Comparison of ENCODE assay signal across 14 cellular contexts in genomic region chr19:17325881-17326594, GRCh38. TPM values are rescaled to one million over a fixed set of nuclear protein-coding genes. Genes with fewer than 3 reads are reported as not detected.
DNase-seq lines count a peak whose midpoint lies in the region; ATAC-seq and TF ChIP-seq lines count a peak whose summit lies in the region.
"Had no signal": no experiment of that assay in that cellular context is flagged by ENCODE, and none has a peak within 500 bp of the region (broad histone marks: within the 10 kb centered on the region; RNA-seq: fewer than 3 reads in every experiment).

No MANE protein-coding gene starts in this region.

- H3K4me3 ChIP-seq in heart right ventricle = no peak overlapping the region
- no peak overlapping the region for H3K4me3 ChIP-seq in fibroblast of the aortic adventitia (ENCODE audit: low read depth, low read length)
- H3K4me3 ChIP-seq: ascending aorta had no signal

- peaks cover 24% of the 10 kb centered on the region for H3K27me3 Mint-ChIP-seq in nephron progenitor cell (ENCODE audit: low read depth, poor library complexity)
- no peaks in the 10 kb centered on the region for H3K27me3 Mint-ChIP-seq in naive thymus-derived CD8-positive, alpha-beta T cell

- H3K27ac ChIP-seq in heart right ventricle = no peak overlapping the region

- peaks cover 0 to 21% (median 0%) of the 10 kb centered on the region in 9 donors for H3K4me1 ChIP-seq in heart right ventricle

- H3K4me3 Mint-ChIP-seq in nephron progenitor cell = peak overlapping the region; percentile 54
- H3K4me3 Mint-ChIP-seq in naive thymus-derived CD8-positive, alpha-beta T cell = no peak overlapping the region

- DNase-seq in Right ventricle myocardium inferior (ENCODE audit: missing footprints) (peak; percentile 67), heart right ventricle (no peak), fibroblast of the aortic adventitia (ENCODE audit: low read depth) (peak; percentile 75), nephron progenitor cell (no peak), GM19240 (ENCODE audit: insufficient read length, low spot score) (no peak), GDM1 (lab: John Stamatoyannopoulos, UW) (no peak), HPDE6-E6E7 (ENCODE audit: extremely low spot score) (no peak)
- DNase-seq in naive thymus-derived CD8-positive, alpha-beta T cell = no peak
- DNase-seq: activated CD4-positive, alpha-beta T cell treated with anti-CD3 and anti-CD28 coated beads for 4 hours; activated T-cell treated with anti-CD3 and anti-CD28 coated beads, Interleukin-2, amount 50 U/mL, for 4 hours; Calu3; effector memory CD4-positive, alpha-beta T cell; NCI-H2081 treated with DMSO at 0.1 percent for 48 hours had no signal

- POLR2A ChIA-PET in naive thymus-derived CD8-positive, alpha-beta T cell (lab: Charles Lee) = interaction anchor here (0.6 to 3.2 kb wide), 3 partner anchors 16 to 494 kb away, joined by 4 to 19 read pairs (median 4); partner anchors contain the start of genes DDA1 and MRPL34

- TF ChIP-seq CTCF in heart right ventricle (IDR thresholded peaks at IDR 0.05) = no peak
- TF ChIP-seq CTCF in fibroblast of the aortic adventitia (IDR thresholded peaks at IDR 0.05; ENCODE audit: insufficient read depth, low read length) = no peak
- no peak for TF ChIP-seq CTCF in nephron progenitor cell (IDR thresholded peaks at IDR 0.05)

- no peaks in the 10 kb centered on the region for H3K9me3 Mint-ChIP-seq in nephron progenitor cell
- no peaks in the 10 kb centered on the region for H3K9me3 Mint-ChIP-seq in naive thymus-derived CD8-positive, alpha-beta T cell
- H3K9me3 Mint-ChIP-seq: activated T-cell treated with anti-CD3 and anti-CD28 coated beads, Interleukin-2, amount 50 U/mL, for 4 hours had no signal

- peaks cover 18% of the 10 kb centered on the region for H3K36me3 Mint-ChIP-seq in nephron progenitor cell (ENCODE audit: low read depth)
- peaks cover 0 to 8% (median 0%) of the 10 kb centered on the region in 3 donors for H3K36me3 Mint-ChIP-seq in naive thymus-derived CD8-positive, alpha-beta T cell

- H3K27me3 ChIP-seq in heart right ventricle = peaks cover 0 to 25% (median 0%) of the 10 kb centered on the region in 7 donors
- H3K27me3 ChIP-seq: ascending aorta had no signal

- intact Hi-C loops in Right ventricle myocardium inferior (cut with DNase I) (no loop called here), heart right ventricle (cut with DNase I) (no loop called here)

- H3K4me1 Mint-ChIP-seq in nephron progenitor cell = peaks cover 25% of the 10 kb centered on the region
- peaks cover 7 to 30% (median 19%) of the 10 kb centered on the region in 4 donors for H3K4me1 Mint-ChIP-seq in naive thymus-derived CD8-positive, alpha-beta T cell

- WGBS in heart right ventricle, 2 donors = 78 to 81% methylated on average over 17 of the region's 17 CpGs

- peak; percentile 11 for ATAC-seq in Right ventricle myocardium inferior
- ATAC-seq in heart right ventricle = no peak
- ATAC-seq in naive thymus-derived CD8-positive, alpha-beta T cell = no peak
- ATAC-seq: activated T-cell treated with anti-CD3 and anti-CD28 coated beads, Interleukin-2, amount 50 U/mL, for 4 hours had no signal

- no peaks in the 10 kb centered on the region for H3K9me3 ChIP-seq in heart right ventricle
- H3K9me3 ChIP-seq: ascending aorta had no signal

- H3K36me3 ChIP-seq in heart right ventricle = peaks cover 0 to 45% (median 6%) of the 10 kb centered on the region in 9 donors

- no peak overlapping the region for H3K27ac Mint-ChIP-seq in nephron progenitor cell
- H3K27ac Mint-ChIP-seq in naive thymus-derived CD8-positive, alpha-beta T cell = peak overlapping the region in 2 of 10 donors; percentile 18 to 29

RNA-seq across cellular contexts. Expression of gene ANO8, which starts 8.6 kb away (rescaled TPM):
- total RNA-seq in Right ventricle myocardium inferior (9.6 TPM), heart right ventricle (10 to 100 TPM in 3 of 10 donors, 1 to 10 TPM in 7; 6.2 to 11.7 (median 8.0) TPM), fibroblast of the aortic adventitia (ENCODE audit: low replicate concordance) (3.1 and 6.1 TPM in 2 replicates)
- polyA plus RNA-seq in heart right ventricle = 10 to 100 TPM in 1 of 2 donors, 1 to 10 TPM in 1; 3.3 to 14.6 TPM
- 10 to 100 TPM; 15.7 to 18.4 TPM for total RNA-seq in naive thymus-derived CD8-positive, alpha-beta T cell
- under 1 TPM; 0.08 to 0.29 (median 0.20) TPM for polyA plus RNA-seq in naive thymus-derived CD8-positive, alpha-beta T cell

RNA-seq across cellular contexts. Expression of gene GTPBP3, which starts 11.3 kb away (rescaled TPM):
- total RNA-seq in Right ventricle myocardium inferior = 11.5 TPM
- total RNA-seq in heart right ventricle = 10 to 100 TPM in 4 of 10 donors, 1 to 10 TPM in 6; 8.0 to 12.4 (median 9.8) TPM
- polyA plus RNA-seq in heart right ventricle = 10 to 100 TPM in 1 of 2 donors, 1 to 10 TPM in 1; 8.9 to 12.8 TPM
- 12.1 and 21.1 TPM in 2 replicates for total RNA-seq in fibroblast of the aortic adventitia (ENCODE audit: low replicate concordance)
- total RNA-seq in naive thymus-derived CD8-positive, alpha-beta T cell = 10 to 100 TPM; 51.4 to 55.6 TPM
- 10 to 100 TPM in 2 of 3 donors, 1 to 10 TPM in 1; 6.6 to 13.6 (median 10.3) TPM for polyA plus RNA-seq in naive thymus-derived CD8-positive, alpha-beta T cell

RNA-seq across cellular contexts. Expression of gene DDA1, which starts 16.7 kb away (rescaled TPM):
- total RNA-seq in Right ventricle myocardium inferior (28.8 TPM), heart right ventricle (10 to 100 TPM; 24.0 to 39.7 (median 34.7) TPM), fibroblast of the aortic adventitia (ENCODE audit: low replicate concordance) (2.9 and 20.2 TPM in 2 replicates)
- 10 to 100 TPM; 20.4 to 85.7 TPM for polyA plus RNA-seq in heart right ventricle
- 10 to 100 TPM; 31.2 to 32.2 TPM for total RNA-seq in naive thymus-derived CD8-positive, alpha-beta T cell
- 10 to 100 TPM; 23.7 to 32.6 (median 23.9) TPM for polyA plus RNA-seq in naive thymus-derived CD8-positive, alpha-beta T cell

RNA-seq across cellular contexts. Expression of gene MRPL34, which starts 20.4 kb away (rescaled TPM):
- total RNA-seq in Right ventricle myocardium inferior = 200 TPM
- total RNA-seq in heart right ventricle = 100 to 1,000 TPM; 122 to 259 (median 151) TPM
- polyA plus RNA-seq in heart right ventricle = 100 to 1,000 TPM; 157 to 301 TPM
- 22.7 and 34.3 TPM in 2 replicates for total RNA-seq in fibroblast of the aortic adventitia (ENCODE audit: low replicate concordance)
- total RNA-seq in naive thymus-derived CD8-positive, alpha-beta T cell = 10 to 100 TPM; 69.3 to 71.1 TPM
- 100 to 1,000 TPM; 216 to 221 (median 221) TPM for polyA plus RNA-seq in naive thymus-derived CD8-positive, alpha-beta T cell

RNA-seq across cellular contexts. Expression of gene ABHD8, which starts 22.8 kb away (rescaled TPM):
- total RNA-seq in Right ventricle myocardium inferior = 13.8 TPM
- 10 to 100 TPM in 2 of 10 donors, 1 to 10 TPM in 8; 6.0 to 16.9 (median 7.9) TPM for total RNA-seq in heart right ventricle
- 10 to 100 TPM in 1 of 2 donors, 1 to 10 TPM in 1; 8.7 to 16.6 TPM for polyA plus RNA-seq in heart right ventricle
- total RNA-seq in fibroblast of the aortic adventitia (ENCODE audit: low replicate concordance) = 12.5 and 13.3 TPM in 2 replicates
- total RNA-seq in naive thymus-derived CD8-positive, alpha-beta T cell = 10 to 100 TPM; 10.4 TPM
- 1 to 10 TPM; 6.4 to 9.2 (median 9.0) TPM for polyA plus RNA-seq in naive thymus-derived CD8-positive, alpha-beta T cell

Comparison
In these comparisons a context has a peak if more than half of its experiments do, and no peak if none do; other contexts are left out.
1. DNase-seq: peak in Right ventricle myocardium inferior (single experiment) and fibroblast of the aortic adventitia (single experiment); none in heart right ventricle (0 of 2), nephron progenitor cell (single experiment), naive thymus-derived CD8-positive, alpha-beta T cell (0 of 10), GM19240 (single experiment), GDM1 (single experiment) and HPDE6-E6E7 (single experiment).